Comparison of ENCODE assay signal across 8 cellular contexts in the genomic region with DNA sequence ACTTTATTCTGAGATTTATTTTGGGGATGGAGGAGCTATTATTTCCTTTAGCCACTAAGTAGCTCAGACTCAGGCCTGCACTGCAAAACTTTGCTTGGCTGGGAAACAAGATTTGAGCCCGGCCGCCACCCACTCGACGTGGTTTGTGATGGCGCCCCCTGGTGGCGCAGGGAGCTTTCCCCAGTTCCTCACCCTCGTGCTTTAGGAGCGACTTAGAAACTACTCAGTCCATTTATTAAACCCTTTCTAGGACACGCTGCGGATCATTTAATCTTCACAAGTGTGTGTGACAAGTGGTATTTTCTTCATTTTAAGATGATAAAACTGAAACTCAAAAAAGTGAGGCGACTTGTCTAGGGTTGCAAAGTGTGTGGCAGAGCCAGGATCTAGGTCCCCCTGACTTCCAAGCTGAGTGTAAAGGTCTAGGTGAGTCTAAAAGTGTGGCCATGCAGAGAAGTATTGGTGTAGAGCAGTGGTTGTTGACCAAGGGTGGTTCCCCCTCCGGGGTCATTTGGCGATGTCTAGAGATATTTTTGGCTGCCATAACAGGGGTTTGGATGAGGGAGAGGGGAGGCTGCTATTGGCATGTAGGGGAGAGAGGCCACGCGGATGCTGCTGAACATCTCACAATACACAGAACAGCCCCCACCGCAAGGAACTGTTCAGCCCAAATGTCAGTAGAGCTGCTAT. TPM values are rescaled to one million over a fixed set of nuclear protein-coding genes. Genes with fewer than 3 reads are reported as not detected.
DNase-seq lines count a peak whose midpoint lies in the region; ATAC-seq, FAIRE-seq and TF ChIP-seq lines count a peak whose summit lies in the region.

No MANE protein-coding gene starts in this region.

- CTCF ChIA-PET in A549 (lab: Yijun Ruan, JAX): interaction anchor here (0.7 to 7.4 kb wide), 65 partner anchors 9 to 341 kb away, joined by 3 to 153 read pairs (median 5); a partner anchor contains a TSS

- FAIRE-seq in A549 (lab: Jason Lieb, UNC): peak; percentile 68

- POLR2A ChIA-PET in A549 (lab: Yijun Ruan, JAX): interaction anchor here (0.6 kb wide), 1 partner anchor 14 kb away, joined by 4 read pairs; no protein-coding TSS in a partner anchor

- no peak for TF ChIP-seq POLR2A in A549 (IDR thresholded peaks at IDR 0.05; ENCODE audit: low read length)

- peaks cover 4% of the 10 kb centered on the region for H3K27me3 Mint-ChIP-seq in memory B cell

- no peak overlapping the region for H3K27ac Mint-ChIP-seq in memory B cell

- ATAC-seq in A549: peak; percentile 73 to 85
- ATAC-seq in memory B cell (ENCODE audit: low read depth): peak; percentile 72
- no peak for ATAC-seq in HG02678 (IDR thresholded peaks at IDR 0.05; ENCODE audit: unreplicated experiment)

- H3K9me3 Mint-ChIP-seq in memory B cell: no peaks in the 10 kb centered on the region

- TF ChIP-seq CTCF in A549 (IDR thresholded peaks at IDR 0.05) (peak; percentile 99), GM12873 (IDR thresholded peaks at IDR 0.05; ENCODE audit: insufficient read depth, low read depth, low read length, missing control alignments) (peak; percentile 93)

- peaks cover 30% of the 10 kb centered on the region for H3K4me1 ChIP-seq in A549

- peak; percentile 38 to 50 for TF ChIP-seq RAD21 in A549 (conservative IDR thresholded peaks at IDR 0.05 in 1 of 2, IDR thresholded peaks at IDR 0.05 in 1 of 2)

- peak overlapping the region; percentile 41 for H3K4me2 ChIP-seq in A549

- H3K36me3 Mint-ChIP-seq in memory B cell: no peaks in the 10 kb centered on the region

- no peak overlapping the region for H3K4me3 Mint-ChIP-seq in memory B cell

- no peak overlapping the region for H3K27ac ChIP-seq in A549

- no peaks in the 10 kb centered on the region for H3K9me3 ChIP-seq in A549

- no peak for TF ChIP-seq EP300 in A549 (IDR thresholded peaks at IDR 0.05)

- WGBS in A549 (ENCODE audit: missing lambda C conversion rate): 22% methylated on average over 16 of the region's 16 CpGs

- H3K4me3 ChIP-seq in A549: no peak overlapping the region

- H3K4me1 Mint-ChIP-seq in memory B cell: peaks cover 9% of the 10 kb centered on the region

- DNase-seq in A549 (ENCODE audit: low read depth in 1 of 2, low spot score in 1 of 2) (peak; percentile 87 to 95), NCI-H460 (ENCODE audit: extremely low read depth, low read depth) (peak; percentile 37), ecto neural progenitor cell (ENCODE audit: low spot score) (peak; percentile 83), memory B cell (ENCODE audit: low spot score in 2 of 2) (peak; percentile 77 to 79)
- peak; percentile 77 to 80 for DNase-seq in activated CD4-positive, alpha-beta T cell treated with anti-CD3 and anti-CD28 coated beads, Interleukin-2, amount 50 U/mL, for 4 hours
- peak; percentile 75 to 80 for DNase-seq in stimulated activated CD8-positive, alpha-beta memory T cell treated with anti-CD3 and anti-CD28 coated beads, Interleukin-2, amount 100 ng/mL, for 48 hours (ENCODE audit: low read depth in 2 of 2)

TF ChIP-seq in A549, 52 proteins besides CTCF, POLR2A, EP300 and RAD21:
- TF ChIP-seq MYC (IDR thresholded peaks at IDR 0.05; ENCODE audit: borderline replicate concordance, low read length) (peak; percentile 25; the same call in 1 of the 2 replicates), HEYL (CRISPR knock-in tag; IDR thresholded peaks at IDR 0.05) (no peak), SMC3 (IDR thresholded peaks at IDR 0.05) (peak; percentile 66), ZFP36 (IDR thresholded peaks at IDR 0.05; ENCODE audit: borderline replicate concordance, partially characterized antibody) (no peak), NR3C1 (IDR thresholded peaks at IDR 0.05) (no peak)
- TF ChIP-seq, protein P1, sequence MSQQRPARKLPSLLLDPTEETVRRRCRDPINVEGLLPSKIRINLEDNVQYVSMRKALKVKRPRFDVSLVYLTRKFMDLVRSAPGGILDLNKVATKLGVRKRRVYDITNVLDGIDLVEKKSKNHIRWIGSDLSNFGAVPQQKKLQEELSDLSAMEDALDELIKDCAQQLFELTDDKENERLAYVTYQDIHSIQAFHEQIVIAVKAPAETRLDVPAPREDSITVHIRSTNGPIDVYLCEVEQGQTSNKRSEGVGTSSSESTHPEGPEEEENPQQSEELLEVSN (IDR thresholded peaks at IDR 0.05; ENCODE audit: borderline replicate concordance, low read depth): peak; percentile 52; the same call in 1 of the 2 replicates
- TF ChIP-seq, protein P2, sequence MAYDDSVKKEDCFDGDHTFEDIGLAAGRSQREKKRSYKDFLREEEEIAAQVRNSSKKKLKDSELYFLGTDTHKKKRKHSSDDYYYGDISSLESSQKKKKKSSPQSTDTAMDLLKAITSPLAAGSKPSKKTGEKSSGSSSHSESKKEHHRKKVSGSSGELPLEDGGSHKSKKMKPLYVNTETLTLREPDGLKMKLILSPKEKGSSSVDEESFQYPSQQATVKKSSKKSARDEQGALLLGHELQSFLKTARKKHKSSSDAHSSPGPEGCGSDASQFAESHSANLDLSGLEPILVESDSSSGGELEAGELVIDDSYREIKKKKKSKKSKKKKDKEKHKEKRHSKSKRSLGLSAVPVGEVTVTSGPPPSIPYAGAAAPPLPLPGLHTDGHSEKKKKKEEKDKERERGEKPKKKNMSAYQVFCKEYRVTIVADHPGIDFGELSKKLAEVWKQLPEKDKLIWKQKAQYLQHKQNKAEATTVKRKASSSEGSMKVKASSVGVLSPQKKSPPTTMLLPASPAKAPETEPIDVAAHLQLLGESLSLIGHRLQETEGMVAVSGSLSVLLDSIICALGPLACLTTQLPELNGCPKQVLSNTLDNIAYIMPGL (CRISPR knock-in tag; IDR thresholded peaks at IDR 0.05; ENCODE audit: borderline replicate concordance): peak; percentile 56; the same call in 1 of the 2 replicates
- TF ChIP-seq, protein P3, sequence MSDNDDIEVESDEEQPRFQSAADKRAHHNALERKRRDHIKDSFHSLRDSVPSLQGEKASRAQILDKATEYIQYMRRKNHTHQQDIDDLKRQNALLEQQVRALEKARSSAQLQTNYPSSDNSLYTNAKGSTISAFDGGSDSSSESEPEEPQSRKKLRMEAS (IDR thresholded peaks at IDR 0.05): peak; percentile 67

RNA-seq across cellular contexts. Expression of a gene that starts 2.2 kb away (rescaled TPM):
- 0.13 and 0.14 TPM in 2 replicates for polyA plus RNA-seq in A549 (2011; rRNA removed)
- polyA plus RNA-seq in A549 (2012; cell fraction: cytosol; rRNA removed): 0.08 and 0.09 TPM in 2 replicates
- polyA plus RNA-seq in A549 (2012; cell fraction: nucleus; rRNA removed): not detected in 2 replicates
- not detected in 3 replicates for polyA plus RNA-seq in A549 (2017; fragmentation: RNase III; extraction: RNeasy Plus Mini Kit Qiagen cat#74134 plus additional on column Dnase treatment)
- polyA minus RNA-seq in A549 (2011; rRNA and poly(A)+ RNA removed): not detected in 2 replicates
- total RNA-seq in NCI-H460 (2014; rRNA removed; shearing (Covaris generic)): not detected in 2 replicates
- not detected in 2 replicates for polyA plus RNA-seq in NCI-H460 (2014; cell fraction: nucleus; rRNA removed)

RNA-seq across cellular contexts. Expression of a gene that starts 13.3 kb away (rescaled TPM):
- polyA plus RNA-seq in A549 (2011; rRNA removed): 1.6 and 2.6 TPM in 2 replicates
- 4.3 and 6.6 TPM in 2 replicates for polyA plus RNA-seq in A549 (2012; cell fraction: cytosol; rRNA removed)
- polyA plus RNA-seq in A549 (2012; cell fraction: nucleus; rRNA removed): 8.5 and 10.1 TPM in 2 replicates
- polyA plus RNA-seq in A549 (2017; fragmentation: RNase III; extraction: RNeasy Plus Mini Kit Qiagen cat#74134 plus additional on column Dnase treatment): 2.5 to 3.2 TPM (median 2.7 TPM) in 3 replicates
- 2.3 and 3.4 TPM in 2 replicates for polyA minus RNA-seq in A549 (2011; rRNA and poly(A)+ RNA removed)
- 0.87 and 1.5 TPM in 2 replicates for total RNA-seq in NCI-H460 (2014; rRNA removed; shearing (Covaris generic))
- polyA plus RNA-seq in NCI-H460 (2014; cell fraction: nucleus; rRNA removed): 0.14 and 0.16 TPM in 2 replicates

RNA-seq across cellular contexts. Expression of a gene that starts 50.4 kb away (rescaled TPM):
- polyA plus RNA-seq in A549 (2011; rRNA removed): 5.1 and 11.9 TPM in 2 replicates
- polyA plus RNA-seq in A549 (2012; cell fraction: cytosol; rRNA removed): 39.9 and 41.0 TPM in 2 replicates
- 23.1 and 33.3 TPM in 2 replicates for polyA plus RNA-seq in A549 (2012; cell fraction: nucleus; rRNA removed)
- 33.2 to 44.6 TPM (median 33.6 TPM) in 3 replicates for polyA plus RNA-seq in A549 (2017; fragmentation: RNase III; extraction: RNeasy Plus Mini Kit Qiagen cat#74134 plus additional on column Dnase treatment)
- 1.4 and 5.2 TPM in 2 replicates for polyA minus RNA-seq in A549 (2011; rRNA and poly(A)+ RNA removed)
- total RNA-seq in NCI-H460 (2014; rRNA removed; shearing (Covaris generic)): 0.69 and 1.2 TPM in 2 replicates
- polyA plus RNA-seq in NCI-H460 (2014; cell fraction: nucleus; rRNA removed): not detected in 2 replicates

Comparison
In these comparisons a context has a peak if more than half of its experiments do, and no peak if none do; other contexts are left out.
1. DNase-seq: peak in every context shown above with its lines; median percentile 91 in A549; 83 in ecto neural progenitor cell; 78 in activated CD4-positive, alpha-beta T cell treated with anti-CD3 and anti-CD28 coated beads, Interleukin-2, amount 50 U/mL, for 4 hours; 78 in memory B cell; 78 in stimulated activated CD8-positive, alpha-beta memory T cell treated with anti-CD3 and anti-CD28 coated beads, Interleukin-2, amount 100 ng/mL, for 48 hours; 37 in NCI-H460.